9 cellular contexts compared by ENCODE assay signal in the genomic region with DNA sequence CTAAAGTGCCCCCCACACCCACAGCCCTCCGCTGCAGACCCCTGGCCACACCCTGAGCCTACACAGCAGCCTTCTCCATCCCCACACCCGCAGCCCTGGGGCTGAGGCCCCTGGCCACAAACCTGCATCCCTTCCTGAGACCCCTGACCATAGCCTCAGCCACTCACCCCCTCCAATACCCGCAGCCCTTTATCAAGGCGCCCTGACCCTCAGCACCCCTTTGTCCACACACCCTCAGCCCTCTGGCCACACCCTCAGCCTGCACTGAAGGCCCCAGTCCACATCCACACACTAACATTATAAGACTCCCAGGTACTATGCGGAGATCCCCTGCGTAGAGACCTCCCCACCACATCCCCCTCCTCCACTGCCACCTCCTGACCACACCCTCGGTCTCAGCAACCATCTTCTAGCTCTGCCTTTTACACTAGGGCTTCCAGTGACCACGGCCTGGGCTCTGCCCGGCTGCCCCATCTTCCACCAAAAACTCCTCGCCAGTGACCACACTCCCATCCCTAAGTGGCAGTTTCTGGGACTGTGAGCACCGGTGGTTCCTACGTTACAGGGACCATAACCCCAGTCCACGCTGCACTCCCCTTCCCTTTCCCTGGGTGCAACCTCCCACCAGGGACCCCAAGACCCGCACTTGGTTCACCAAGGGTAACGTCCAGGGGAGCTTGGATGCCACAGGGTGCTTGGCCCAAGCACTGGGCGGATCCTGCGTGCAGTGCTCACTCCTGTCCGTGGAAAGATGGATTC. TPM values are rescaled to one million over a fixed set of nuclear protein-coding genes. Genes with fewer than 3 reads are reported as not detected.
DNase-seq lines count a peak whose midpoint lies in the region; ATAC-seq, FAIRE-seq and TF ChIP-seq lines count a peak whose summit lies in the region.
"Had no signal": no experiment of that assay in that cellular context is flagged by ENCODE, and none has a peak within 500 bp of the region (broad histone marks: within the 10 kb centered on the region; RNA-seq: fewer than 3 reads in every experiment).

No MANE protein-coding gene starts in this region.

- WGBS in heart right ventricle, 2 donors = 67 to 77% methylated on average over 18 of the region's 18 CpGs
- WGBS in endodermal cell (ENCODE audit: insufficient coverage in 1 of 2, insufficient read length in 1 of 2), 2 experiments = 83 to 89% methylated on average over 14 to 18 of the region's 18 CpGs

- intact Hi-C loops in heart right ventricle (cut with DNase I) = loop anchor here in 4 of 10 donors (5.0 to 10.0 kb wide), 4 partner anchors 108 to 128 kb away; partner anchors contain the start of gene PLEKHG4 (in 2 of the 4)
- intact Hi-C loops in left cardiac atrium (cut with DNase I) = loop anchor here in 1 of 2 donors (10.0 kb wide), 1 partner anchor 128 kb away; no protein-coding TSS in a partner anchor
- intact Hi-C loops in upper lobe of right lung (cut with DNase I) = loop anchor here (10.0 kb wide), 1 partner anchor 118 kb away; the partner anchor contains the start of gene PLEKHG4

- ATAC-seq in heart right ventricle = no peak
- no peak for ATAC-seq in left cardiac atrium
- ATAC-seq in upper lobe of right lung = no peak

- H3K79me2 ChIP-seq in neural cell (replicated peaks; ENCODE audit: insufficient read depth, low read length) = no peaks in the 10 kb centered on the region

- H3K36me3 ChIP-seq in heart right ventricle (no peaks in the 10 kb centered on the region), endodermal cell (ENCODE audit: control insufficient read depth, insufficient read depth, low read length) (no peaks in the 10 kb centered on the region), neural cell (ENCODE audit: insufficient read depth, low read length) (no peaks in the 10 kb centered on the region), upper lobe of right lung (no peaks in the 10 kb centered on the region)
- H3K36me3 ChIP-seq: BLaER1 had no signal

- no peak for TF ChIP-seq RAD21 in neural cell (conservative IDR thresholded peaks at IDR 0.05)

- TF ChIP-seq CTCF in heart right ventricle (IDR thresholded peaks at IDR 0.05) = no peak
- no peak for TF ChIP-seq CTCF in endodermal cell (conservative IDR thresholded peaks at IDR 0.05)
- no peak for TF ChIP-seq CTCF in neural cell (IDR thresholded peaks at IDR 0.05; ENCODE audit: poor library complexity, severe bottlenecking)
- no peak for TF ChIP-seq CTCF in upper lobe of right lung (IDR thresholded peaks at IDR 0.05)

- H3K9ac ChIP-seq in endodermal cell (ENCODE audit: extremely low read depth, low read length, poor library complexity, severe bottlenecking) (no peak overlapping the region), neural cell (ENCODE audit: low read length) (no peak overlapping the region)
- H3K9ac ChIP-seq: BLaER1 had no signal

- H3F3A ChIP-seq in neural cell (ENCODE audit: insufficient read depth, low read length, poor library complexity, severe bottlenecking) = no peaks in the 10 kb centered on the region

- H3K27ac ChIP-seq in heart right ventricle (peak overlapping the region in 8 of 10 donors; percentile 44 to 84 (median 59)), endodermal cell (ENCODE audit: low read depth, low read length) (no peak overlapping the region), neural cell (ENCODE audit: low read length) (no peak overlapping the region), upper lobe of right lung (peak overlapping the region; percentile 71)
- H3K27ac ChIP-seq: BLaER1 had no signal

- H3K4me1 Mint-ChIP-seq in endodermal cell = peaks cover 3% of the 10 kb centered on the region

- H3K27me3 Mint-ChIP-seq in endodermal cell (ENCODE audit: insufficient read depth) = peaks cover 72% of the 10 kb centered on the region

- H3K4me3 ChIP-seq in heart right ventricle (peak overlapping the region; percentile 21 to 62 (median 48)), endodermal cell (ENCODE audit: low read length) (peak overlapping the region; percentile 56), neural cell (ENCODE audit: low read length) (peak overlapping the region; percentile 50), upper lobe of right lung (peak overlapping the region; percentile 42)
- H3K4me3 ChIP-seq: BLaER1 had no signal

- no peak for DNase-seq in heart right ventricle
- no peak for DNase-seq in left cardiac atrium
- no peak for DNase-seq in endodermal cell
- peak; percentile 61 for DNase-seq in upper lobe of right lung
- no peak for DNase-seq in GM19239 (ENCODE audit: insufficient read length, low spot score)
- no peak for DNase-seq in midbrain (lab: John Stamatoyannopoulos, UW)
- DNase-seq in stimulated activated CD4-positive, alpha-beta T cell treated with anti-CD3 and anti-CD28 coated beads, Interleukin-4, amount 100 ng/mL, for 24 hours = no peak

- H3K27me3 ChIP-seq in heart right ventricle (peaks cover 0 to 45% (median 9%) of the 10 kb centered on the region in 7 donors), endodermal cell (ENCODE audit: control insufficient read depth, insufficient read depth, low read length, poor library complexity, severe bottlenecking) (peaks cover 44% of the 10 kb centered on the region), neural cell (ENCODE audit: insufficient read depth, low read depth, low read length) (no peaks in the 10 kb centered on the region), upper lobe of right lung (no peaks in the 10 kb centered on the region)

- no peaks in the 10 kb centered on the region for H3K9me2 ChIP-seq in neural cell (ENCODE audit: insufficient read depth, low read length)

- H3K4me2 ChIP-seq in neural cell (ENCODE audit: low read length) = no peak overlapping the region
- H3K4me2 ChIP-seq: BLaER1 had no signal

- H4K20me1 ChIP-seq in neural cell (ENCODE audit: insufficient read depth) = no peaks in the 10 kb centered on the region

- H3K27ac Mint-ChIP-seq in endodermal cell = no peak overlapping the region

- no peaks in the 10 kb centered on the region for H3K9me3 ChIP-seq in heart right ventricle
- no peaks in the 10 kb centered on the region for H3K9me3 ChIP-seq in endodermal cell (ENCODE audit: control insufficient read depth, low read length)
- no peaks in the 10 kb centered on the region for H3K9me3 ChIP-seq in neural cell (ENCODE audit: low read length)
- no peaks in the 10 kb centered on the region for H3K9me3 ChIP-seq in upper lobe of right lung
- H3K9me3 ChIP-seq: BLaER1 had no signal

- FAIRE-seq in GM19239 (lab: Jason Lieb, UNC) = no peak

- no peak for TF ChIP-seq EP300 in neural cell (conservative IDR thresholded peaks at IDR 0.05; ENCODE audit: poor library complexity, severe bottlenecking)

- H3K4me1 ChIP-seq in heart right ventricle = peaks cover 24 to 76% (median 41%) of the 10 kb centered on the region in 9 donors
- H3K4me1 ChIP-seq in endodermal cell (ENCODE audit: control insufficient read depth, insufficient read depth, low read length) = peaks cover 11% of the 10 kb centered on the region
- peaks cover 40% of the 10 kb centered on the region for H3K4me1 ChIP-seq in upper lobe of right lung

- no peak overlapping the region for H2AFZ ChIP-seq in neural cell (ENCODE audit: low read depth, low read length)

- no peaks in the 10 kb centered on the region for H3K36me3 Mint-ChIP-seq in endodermal cell (ENCODE audit: low read depth)

- no peak overlapping the region for H3K4me3 Mint-ChIP-seq in endodermal cell

- H3K9me3 Mint-ChIP-seq in endodermal cell = no peaks in the 10 kb centered on the region

TF ChIP-seq in neural cell, 6 proteins besides CTCF, POLR2A, EP300 and RAD21 (continues in another document):
- TF ChIP-seq MXI1 (conservative IDR thresholded peaks at IDR 0.05; ENCODE audit: poor library complexity, severe bottlenecking) (no peak), TAF1 (IDR thresholded peaks at IDR 0.05; ENCODE audit: low read depth) (no peak), EZH2 (IDR thresholded peaks at IDR 0.05; ENCODE audit: borderline replicate concordance, insufficient read depth, low read length, poor library complexity, severe bottlenecking) (no peak), SMC3 (conservative IDR thresholded peaks at IDR 0.05; ENCODE audit: poor library complexity) (no peak), POLR2AphosphoS5 (IDR thresholded peaks at IDR 0.05) (no peak)

RNA-seq across cellular contexts. Expression of gene TPPP3, which starts 0.8 kb away (rescaled TPM):
- total RNA-seq in heart right ventricle (10 to 100 TPM in 1 of 10 donors, 1 to 10 TPM in 9; 6.4 to 15.9 (median 9.0) TPM), left cardiac atrium (10 to 100 TPM; 22.9 to 40.1 TPM), endodermal cell (under 1 TPM; 0.64 to 0.73 TPM), upper lobe of right lung (29.7 TPM)
- polyA plus RNA-seq in heart right ventricle (10 to 100 TPM; 21.1 to 26.1 TPM), neural cell (1.1 and 2.7 TPM in 2 replicates)
- polyA plus RNA-seq in endodermal cell (2013, experiment 1 of 2) = 29.7 TPM
- 19.5 TPM for polyA plus RNA-seq in endodermal cell (2013, experiment 2 of 2)
- 1.0 and 1.5 TPM in 2 replicates for polyA minus RNA-seq in neural cell

RNA-seq across cellular contexts. Expression of gene ZDHHC1, which starts 23.8 kb away (rescaled TPM):
- 1 to 10 TPM; 3.2 to 6.3 (median 4.2) TPM for total RNA-seq in heart right ventricle
- polyA plus RNA-seq in heart right ventricle = 1 to 10 TPM; 3.6 to 4.4 TPM
- total RNA-seq in left cardiac atrium = 1 to 10 TPM; 4.6 to 6.8 TPM
- 10 to 100 TPM in 1 of 2 donors, 1 to 10 TPM in 1; 8.4 to 10.6 TPM for total RNA-seq in endodermal cell
- polyA plus RNA-seq in endodermal cell (2013, experiment 1 of 2) = 7.8 TPM
- polyA plus RNA-seq in endodermal cell (2013, experiment 2 of 2) = 6.0 TPM
- 1.7 TPM in 1 of 2 replicates, not detected in the other for polyA plus RNA-seq in neural cell
- 1.7 and 1.9 TPM in 2 replicates for polyA minus RNA-seq in neural cell
- total RNA-seq in upper lobe of right lung = 11.1 TPM

RNA-seq across cellular contexts. Expression of gene HSD11B2, which starts 38.4 kb away (rescaled TPM):
- total RNA-seq in heart right ventricle (1 to 10 TPM in 1 of 10 donors, under 1 TPM in 8, not detected in 1; 0.16 to 1.4 (median 0.57) TPM), left cardiac atrium (1 to 10 TPM in 1 of 2 donors, not detected in 1; 1.6 TPM), endodermal cell (10 to 100 TPM; 10.4 to 14.7 TPM), upper lobe of right lung (2.2 TPM)
- polyA plus RNA-seq in heart right ventricle (under 1 TPM; 0.41 to 0.51 TPM), neural cell (0.24 and 2.8 TPM in 2 replicates)
- polyA plus RNA-seq in endodermal cell (2013, experiment 1 of 2) = 11.9 TPM
- polyA plus RNA-seq in endodermal cell (2013, experiment 2 of 2) = 8.4 TPM
- polyA minus RNA-seq in neural cell = not detected in 2 replicates

Comparison
In these comparisons a context has a peak if more than half of its experiments do, and no peak if none do; other contexts are left out.
1. H3K27ac ChIP-seq: peak in heart right ventricle (8 of 10) and upper lobe of right lung (single experiment); none in endodermal cell (single experiment) and neural cell (single experiment).
2. RNA of gene TPPP3, which starts 0.8 kb away (total RNA-seq): 22.9 to 40.1 TPM in left cardiac atrium, 29.7 TPM in upper lobe of right lung (single experiment) and 6.4 to 15.9 TPM in heart right ventricle; 0.64 to 0.73 TPM in endodermal cell; every median in the first group is over 4 times any median in the second.
3. Peak in every context shown above with its lines, with median percentiles within 50 percentile points of each other: H3K4me3 ChIP-seq.